Comparison of ENCODE assay signal across 1 cellular context in genomic region chr3:49723631-49724551, GRCh38.
TF ChIP-seq lines count a peak whose summit lies in the region.

Gene GMPPB (minus strand): TSS chr3:49723951. CDS start chr3:49723726, 225 bp downstream.

TF ChIP-seq in HepG2, 621 proteins besides CTCF, POLR2A, EP300 and RAD21 (continued from another document and continues in another):
- TF ChIP-seq CBX5 (CRISPR knock-in tag; IDR thresholded peaks at IDR 0.05; ENCODE audit: borderline replicate concordance) (no peak), FOXK2 (IDR thresholded peaks at IDR 0.05) (no peak; the same call in 1 of the 2 replicates), ZC3H13 (CRISPR knock-in tag; IDR thresholded peaks at IDR 0.05) (peak; percentile 97), IKZF4 (CRISPR knock-in tag; IDR thresholded peaks at IDR 0.05; ENCODE audit: borderline replicate concordance, low read depth, not compliant biosample characterization) (no peak), ZNF567 (CRISPR knock-in tag; IDR thresholded peaks at IDR 0.05; ENCODE audit: borderline replicate concordance) (no peak), ZNF18 (CRISPR knock-in tag; IDR thresholded peaks at IDR 0.05; ENCODE audit: insufficient replicate concordance) (no peak), ZNF710 (CRISPR knock-in tag; IDR thresholded peaks at IDR 0.05; ENCODE audit: borderline replicate concordance) (peak; percentile 53; the same call in 1 of the 2 replicates), HNRNPUL1 (IDR thresholded peaks at IDR 0.05; ENCODE audit: low read depth, low read length) (no peak), ZNF660 (CRISPR knock-in tag; IDR thresholded peaks at IDR 0.05; ENCODE audit: borderline replicate concordance, low read depth) (no peak), HDAC6 (IDR thresholded peaks at IDR 0.05; ENCODE audit: low read depth, low read length) (no peak), AKNA (CRISPR knock-in tag; IDR thresholded peaks at IDR 0.05; ENCODE audit: borderline replicate concordance) (no peak), SAP130 (CRISPR knock-in tag; IDR thresholded peaks at IDR 0.05; ENCODE audit: low read depth) (peak; percentile 96), ZKSCAN8 (CRISPR knock-in tag; IDR thresholded peaks at IDR 0.05; ENCODE audit: borderline replicate concordance) (no peak), MXD4 (CRISPR knock-in tag; IDR thresholded peaks at IDR 0.05) (peak; percentile 34; the same call in 1 of the 2 replicates), ZNF672 (CRISPR knock-in tag; IDR thresholded peaks at IDR 0.05) (no peak), ATF7-NPFF (CRISPR knock-in tag; IDR thresholded peaks at IDR 0.05; ENCODE audit: low read depth) (peak; percentile 87), TOE1 (CRISPR knock-in tag; IDR thresholded peaks at IDR 0.05) (no peak), CAMTA2 (CRISPR knock-in tag; IDR thresholded peaks at IDR 0.05; ENCODE audit: borderline replicate concordance) (peak; percentile 79; the same call in 1 of the 2 replicates), FOXA3 (CRISPR knock-in tag; IDR thresholded peaks at IDR 0.05) (peak; percentile 20; the same call in 1 of the 2 replicates), SNAI1 (CRISPR knock-in tag; IDR thresholded peaks at IDR 0.05; ENCODE audit: borderline replicate concordance) (peak; percentile 57; the same call in 1 of the 2 replicates), PCBP2 (optimal IDR thresholded peaks at IDR 0.05; ENCODE audit: low read depth, low read length, poor library complexity, severe bottlenecking) (no peak), ZNF572 (CRISPR knock-in tag; IDR thresholded peaks at IDR 0.05) (no peak), REST (IDR thresholded peaks at IDR 0.05; ENCODE audit: borderline replicate concordance in 1 of 2, low read depth in 1 of 2, low read length in 2 of 2) (no peak), ZNF224 (CRISPR knock-in tag; IDR thresholded peaks at IDR 0.05) (0 out of 2 replicates have a peak, but pooled peaks have one; percentile 85), ZNF883 (CRISPR knock-in tag; IDR thresholded peaks at IDR 0.05; ENCODE audit: not compliant biosample characterization) (peak; percentile 64), NBN (conservative IDR thresholded peaks at IDR 0.05) (no peak), ZNF33B (CRISPR knock-in tag; IDR thresholded peaks at IDR 0.05) (no peak), ARNT (IDR thresholded peaks at IDR 0.05) (no peak), BRD4 (CRISPR knock-in tag; IDR thresholded peaks at IDR 0.05) (no peak), MIER2 (CRISPR knock-in tag; IDR thresholded peaks at IDR 0.05) (0 out of 2 replicates have a peak, but pooled peaks have one; percentile 53), MAF1 (CRISPR knock-in tag; IDR thresholded peaks at IDR 0.05; ENCODE audit: borderline replicate concordance) (no peak), LRRFIP1 (CRISPR knock-in tag; conservative IDR thresholded peaks at IDR 0.05) (no peak), TCF7L2 (IDR thresholded peaks at IDR 0.05; ENCODE audit: low read depth, low read length) (no peak), SIN3B (IDR thresholded peaks at IDR 0.05; ENCODE audit: low read length) (no peak), ISX (CRISPR knock-in tag; conservative IDR thresholded peaks at IDR 0.05) (no peak), U2AF1 (optimal IDR thresholded peaks at IDR 0.05; ENCODE audit: low read depth, low read length) (peak; percentile 37), TMF1 (CRISPR knock-in tag; IDR thresholded peaks at IDR 0.05; ENCODE audit: low read depth) (no peak; the same call in 1 of the 2 replicates), ISL2 (CRISPR knock-in tag; IDR thresholded peaks at IDR 0.05) (no peak), ZFP36 (IDR thresholded peaks at IDR 0.05; ENCODE audit: borderline replicate concordance, low read depth, low read length, partially characterized antibody) (no peak), ZNF766 (CRISPR knock-in tag; IDR thresholded peaks at IDR 0.05; ENCODE audit: borderline replicate concordance) (no peak)
- TF ChIP-seq, protein P1, sequence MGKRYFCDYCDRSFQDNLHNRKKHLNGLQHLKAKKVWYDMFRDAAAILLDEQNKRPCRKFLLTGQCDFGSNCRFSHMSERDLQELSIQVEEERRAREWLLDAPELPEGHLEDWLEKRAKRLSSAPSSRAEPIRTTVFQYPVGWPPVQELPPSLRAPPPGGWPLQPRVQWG (CRISPR knock-in tag; IDR thresholded peaks at IDR 0.05; ENCODE audit: borderline replicate concordance, low read depth): no peak
- TF ChIP-seq, protein P2, sequence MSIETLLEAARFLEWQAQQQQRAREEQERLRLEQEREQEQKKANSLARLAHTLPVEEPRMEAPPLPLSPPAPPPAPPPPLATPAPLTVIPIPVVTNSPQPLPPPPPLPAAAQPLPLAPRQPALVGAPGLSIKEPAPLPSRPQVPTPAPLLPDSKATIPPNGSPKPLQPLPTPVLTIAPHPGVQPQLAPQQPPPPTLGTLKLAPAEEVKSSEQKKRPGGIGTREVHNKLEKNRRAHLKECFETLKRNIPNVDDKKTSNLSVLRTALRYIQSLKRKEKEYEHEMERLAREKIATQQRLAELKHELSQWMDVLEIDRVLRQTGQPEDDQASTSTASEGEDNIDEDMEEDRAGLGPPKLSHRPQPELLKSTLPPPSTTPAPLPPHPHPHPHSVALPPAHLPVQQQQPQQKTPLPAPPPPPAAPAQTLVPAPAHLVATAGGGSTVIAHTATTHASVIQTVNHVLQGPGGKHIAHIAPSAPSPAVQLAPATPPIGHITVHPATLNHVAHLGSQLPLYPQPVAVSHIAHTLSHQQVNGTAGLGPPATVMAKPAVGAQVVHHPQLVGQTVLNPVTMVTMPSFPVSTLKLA (IDR thresholded peaks at IDR 0.05): peak; percentile 35; the same call in 1 of the 2 replicates
- TF ChIP-seq, protein P3, sequence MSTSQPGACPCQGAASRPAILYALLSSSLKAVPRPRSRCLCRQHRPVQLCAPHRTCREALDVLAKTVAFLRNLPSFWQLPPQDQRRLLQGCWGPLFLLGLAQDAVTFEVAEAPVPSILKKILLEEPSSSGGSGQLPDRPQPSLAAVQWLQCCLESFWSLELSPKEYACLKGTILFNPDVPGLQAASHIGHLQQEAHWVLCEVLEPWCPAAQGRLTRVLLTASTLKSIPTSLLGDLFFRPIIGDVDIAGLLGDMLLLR (CRISPR knock-in tag; IDR thresholded peaks at IDR 0.05): peak; percentile 81; the same call in 1 of the 2 replicates
